Comparison of ENCODE assay signal across 1 cellular context in genomic region chr6:137802408-137803182, GRCh38.
TF ChIP-seq lines count a peak whose summit lies in the region.

No MANE protein-coding gene starts in this region.

TF ChIP-seq in HepG2, 621 proteins besides CTCF, POLR2A, EP300 and RAD21 (continued from another document and continues in another):
- TF ChIP-seq ZMAT5 (CRISPR knock-in tag; IDR thresholded peaks at IDR 0.05; ENCODE audit: borderline replicate concordance, low read depth), result no peak
- 0 out of 2 replicates have a peak, but pooled peaks have one; percentile 12 for TF ChIP-seq HOXA3 (CRISPR knock-in tag; IDR thresholded peaks at IDR 0.05)
- no peak for TF ChIP-seq NAIF1 (CRISPR knock-in tag; IDR thresholded peaks at IDR 0.05; ENCODE audit: borderline replicate concordance)
- no peak for TF ChIP-seq BRD4 (CRISPR knock-in tag; IDR thresholded peaks at IDR 0.05)
- TF ChIP-seq ZNF580 (CRISPR knock-in tag; IDR thresholded peaks at IDR 0.05; ENCODE audit: borderline replicate concordance, low read depth), result no peak
- TF ChIP-seq ZNF562 (CRISPR knock-in tag; IDR thresholded peaks at IDR 0.05; ENCODE audit: borderline replicate concordance), result no peak
- peak; percentile 47; the same call in 1 of the 2 replicates for TF ChIP-seq HNF1B (CRISPR knock-in tag; IDR thresholded peaks at IDR 0.05)
- TF ChIP-seq NCOA1 (CRISPR knock-in tag; IDR thresholded peaks at IDR 0.05), result no peak
- TF ChIP-seq ZNF557 (CRISPR knock-in tag; IDR thresholded peaks at IDR 0.05), result 0 out of 2 replicates have a peak, but pooled peaks have one; percentile 24
- TF ChIP-seq LBX2 (CRISPR knock-in tag; IDR thresholded peaks at IDR 0.05; ENCODE audit: borderline replicate concordance), result no peak
- TF ChIP-seq ZNF790 (CRISPR knock-in tag; IDR thresholded peaks at IDR 0.05; ENCODE audit: borderline replicate concordance), result no peak
- TF ChIP-seq GLMP (CRISPR knock-in tag; IDR thresholded peaks at IDR 0.05; ENCODE audit: borderline replicate concordance), result no peak
- TF ChIP-seq ZBTB7B (CRISPR knock-in tag; IDR thresholded peaks at IDR 0.05), result no peak
- TF ChIP-seq ZBTB42 (CRISPR knock-in tag; IDR thresholded peaks at IDR 0.05), result no peak
- TF ChIP-seq GATAD1 (CRISPR knock-in tag; IDR thresholded peaks at IDR 0.05), result no peak
- TF ChIP-seq SIN3B (IDR thresholded peaks at IDR 0.05; ENCODE audit: low read length), result no peak
- TF ChIP-seq LCORL (IDR thresholded peaks at IDR 0.05), result no peak
- TF ChIP-seq LCORL (CRISPR knock-in tag; IDR thresholded peaks at IDR 0.05), result no peak
- no peak for TF ChIP-seq ZBTB3 (CRISPR knock-in tag; IDR thresholded peaks at IDR 0.05; ENCODE audit: borderline replicate concordance, low read depth)
- TF ChIP-seq TERF1 (CRISPR knock-in tag; IDR thresholded peaks at IDR 0.05), result no peak
- no peak; the same call in 1 of the 2 replicates for TF ChIP-seq REPIN1 (CRISPR knock-in tag; IDR thresholded peaks at IDR 0.05; ENCODE audit: borderline replicate concordance, low read depth)
- no peak for TF ChIP-seq IRF1 (CRISPR knock-in tag; IDR thresholded peaks at IDR 0.05; ENCODE audit: low read depth)
- peak; percentile 83 for TF ChIP-seq EHMT2 (IDR thresholded peaks at IDR 0.05; ENCODE audit: borderline replicate concordance, low read depth, low read length)
- TF ChIP-seq SP140L (CRISPR knock-in tag; IDR thresholded peaks at IDR 0.05; ENCODE audit: borderline replicate concordance), result no peak
- TF ChIP-seq TAF15 (IDR thresholded peaks at IDR 0.05; ENCODE audit: low read depth, low read length, poor library complexity, severe bottlenecking), result no peak
- TF ChIP-seq ZNF614 (CRISPR knock-in tag; IDR thresholded peaks at IDR 0.05; ENCODE audit: borderline replicate concordance), result no peak
- TF ChIP-seq HMG20B (CRISPR knock-in tag; conservative IDR thresholded peaks at IDR 0.05), result no peak
- TF ChIP-seq FLYWCH1 (CRISPR knock-in tag; IDR thresholded peaks at IDR 0.05), result no peak
- TF ChIP-seq ZNF235 (CRISPR knock-in tag; IDR thresholded peaks at IDR 0.05; ENCODE audit: borderline replicate concordance), result no peak
- no peak for TF ChIP-seq TCF12 (IDR thresholded peaks at IDR 0.05)
- TF ChIP-seq TCF12 (CRISPR knock-in tag; IDR thresholded peaks at IDR 0.05), result 0 out of 2 replicates have a peak, but pooled peaks have one; percentile 24
- TF ChIP-seq CC2D1A (CRISPR knock-in tag; IDR thresholded peaks at IDR 0.05), result no peak
- TF ChIP-seq TEAD2 (CRISPR knock-in tag; IDR thresholded peaks at IDR 0.05), result no peak
- no peak for TF ChIP-seq ARNT (IDR thresholded peaks at IDR 0.05)
- no peak for TF ChIP-seq ZSCAN30 (CRISPR knock-in tag; IDR thresholded peaks at IDR 0.05)
- no peak for TF ChIP-seq CENPBD1 (CRISPR knock-in tag; IDR thresholded peaks at IDR 0.05; ENCODE audit: borderline replicate concordance, low read depth)
- TF ChIP-seq NCOR1 (IDR thresholded peaks at IDR 0.05; ENCODE audit: borderline replicate concordance, low read length), result no peak
- no peak for TF ChIP-seq IKZF1 (IDR thresholded peaks at IDR 0.05)
- no peak; the same call in 1 of the 2 replicates for TF ChIP-seq ZMYM2 (CRISPR knock-in tag; IDR thresholded peaks at IDR 0.05)
- no peak for TF ChIP-seq AKAP8 (CRISPR knock-in tag; IDR thresholded peaks at IDR 0.05)
- 0 out of 2 replicates have a peak, but pooled peaks have one; percentile 20 for TF ChIP-seq ZNF124 (CRISPR knock-in tag; IDR thresholded peaks at IDR 0.05)
- no peak for TF ChIP-seq MAFF (IDR thresholded peaks at IDR 0.05; ENCODE audit: low read depth, low read length)
- TF ChIP-seq ZEB1 (IDR thresholded peaks at IDR 0.05; ENCODE audit: insufficient replicate concordance, low read depth), result peak; percentile 21
- TF ChIP-seq ETV6 (CRISPR knock-in tag; conservative IDR thresholded peaks at IDR 0.05), result no peak
- TF ChIP-seq NFAT5 (CRISPR knock-in tag; IDR thresholded peaks at IDR 0.05), result no peak
- TF ChIP-seq BCL6 (CRISPR knock-in tag; IDR thresholded peaks at IDR 0.05), result peak; percentile 82
- no peak for TF ChIP-seq ZNF513 (CRISPR knock-in tag; conservative IDR thresholded peaks at IDR 0.05)
- TF ChIP-seq ZNF768 (CRISPR knock-in tag; IDR thresholded peaks at IDR 0.05), result no peak
- TF ChIP-seq BCLAF1 (IDR thresholded peaks at IDR 0.05), result no peak
- TF ChIP-seq HOMEZ (CRISPR knock-in tag; IDR thresholded peaks at IDR 0.05; ENCODE audit: low read depth), result peak; percentile 63; the same call in 1 of the 2 replicates
